In genomic region chr7:55533729-55534080, GRCh38 we compare ENCODE assay signal across 8 cellular contexts. TPM values are rescaled to one million over a fixed set of nuclear protein-coding genes. Genes with fewer than 3 reads are reported as not detected.
DNase-seq lines count a peak whose midpoint lies in the region; ATAC-seq and TF ChIP-seq lines count a peak whose summit lies in the region.

No MANE protein-coding gene starts in this region.

- peak overlapping the region in 4 of 5 donors; percentile 43 to 85 (median 57) for H3K27ac ChIP-seq in adrenal gland
- peak overlapping the region in 3 of 12 donors; percentile 11 to 88 (median 28) for H3K27ac ChIP-seq in heart left ventricle

- TF ChIP-seq POLR2A in adrenal gland (IDR thresholded peaks at IDR 0.05) (no peak), heart left ventricle (IDR thresholded peaks at IDR 0.05) (no peak)

- H3K27me3 Mint-ChIP-seq in CD14-positive monocyte (ENCODE audit: low read depth in 3 of 3): peaks cover 0 to 2% (median 0%) of the 10 kb centered on the region in 3 donors
- no peaks in the 10 kb centered on the region for H3K27me3 Mint-ChIP-seq in nephron progenitor cell (ENCODE audit: low read depth, poor library complexity)

- WGBS in adrenal gland, 4 donors: 67 to 85% (median 73%) methylated on average over 2 of the region's 2 CpGs
- WGBS in heart left ventricle, 4 donors: 84 to 92% (median 89%) methylated on average over 2 of the region's 2 CpGs

- TF ChIP-seq CTCF in CD14-positive monocyte (IDR thresholded peaks at IDR 0.05) (no peak), adrenal gland (IDR thresholded peaks at IDR 0.05) (no peak), nephron progenitor cell (IDR thresholded peaks at IDR 0.05) (no peak), heart left ventricle (IDR thresholded peaks at IDR 0.05) (no peak)

- intact Hi-C loops in CD14-positive monocyte (cut with micrococcal nuclease) (loop anchor here in 1 of 2 donors (2.0 to 5.0 kb wide), 3 partner anchors 25 to 59 kb away; no protein-coding TSS in a partner anchor), adrenal gland (cut with DNase I) (no loop called here), heart left ventricle (cut with DNase I) (no loop called here)

- H3K4me1 ChIP-seq in adrenal gland (replicated peaks in 1 of 2) (peaks cover 0 to 52% of the 10 kb centered on the region in 2 donors), heart left ventricle (peaks cover 0 to 80% (median 38%) of the 10 kb centered on the region in 12 donors)

- no peak overlapping the region for H3K4me3 ChIP-seq in adrenal gland
- peak overlapping the region in 1 of 12 donors; percentile 7 for H3K4me3 ChIP-seq in heart left ventricle

- DNase-seq in CD14-positive monocyte (ENCODE audit: low spot score) (no peak), adrenal gland (no peak), nephron progenitor cell (no peak), medulla oblongata (ENCODE audit: extremely low spot score) (no peak), heart left ventricle (no peak), UCSD-AML1 (lab: John Stamatoyannopoulos, UW; ENCODE audit: unreplicated experiment) (no peak), SKM-1 treated with dmso at 0.1 percent for 144 hours (lab: John Stamatoyannopoulos, UW; ENCODE audit: unreplicated experiment) (no peak)

- H3K27ac Mint-ChIP-seq in CD14-positive monocyte: peak overlapping the region; percentile 98 to 99 (median 99)
- peak overlapping the region; percentile 39 for H3K27ac Mint-ChIP-seq in nephron progenitor cell

- no peaks in the 10 kb centered on the region for H3K36me3 ChIP-seq in adrenal gland (replicated peaks in 1 of 2)
- no peaks in the 10 kb centered on the region for H3K36me3 ChIP-seq in heart left ventricle

- H3K4me3 Mint-ChIP-seq in CD14-positive monocyte (peak overlapping the region; percentile 27 to 70), nephron progenitor cell (no peak overlapping the region)

- H3K9me3 Mint-ChIP-seq in CD14-positive monocyte: peaks cover 0 to 1% (median 0%) of the 10 kb centered on the region in 7 donors
- H3K9me3 Mint-ChIP-seq in nephron progenitor cell: no peaks in the 10 kb centered on the region

- ATAC-seq in HG03342 (IDR thresholded peaks at IDR 0.05; ENCODE audit: unreplicated experiment) (peak; percentile 0), heart left ventricle (no peak)

- H3K9me3 ChIP-seq in adrenal gland (replicated peaks in 1 of 3) (no peaks in the 10 kb centered on the region), heart left ventricle (no peaks in the 10 kb centered on the region)

- H3K27me3 ChIP-seq in adrenal gland (no peaks in the 10 kb centered on the region), heart left ventricle (no peaks in the 10 kb centered on the region)

- H3K36me3 Mint-ChIP-seq in CD14-positive monocyte (peaks cover 24 to 47% of the 10 kb centered on the region in 2 donors), nephron progenitor cell (ENCODE audit: low read depth) (peaks cover 7% of the 10 kb centered on the region)

- H3K4me1 Mint-ChIP-seq in CD14-positive monocyte (peaks cover 71% of the 10 kb centered on the region), nephron progenitor cell (peaks cover 40% of the 10 kb centered on the region)

RNA-seq across cellular contexts. Expression of gene VOPP1, which starts 38.6 kb away (rescaled TPM):
- polyA plus RNA-seq in CD14-positive monocyte: 10 to 100 TPM; 16.7 to 18.0 TPM
- total RNA-seq in adrenal gland: 10 to 100 TPM; 30.3 to 60.7 (median 38.2) TPM
- polyA plus RNA-seq in adrenal gland: 10 to 100 TPM; 13.6 to 16.7 (median 14.2) TPM
- 10 to 100 TPM; 20.3 to 58.0 (median 26.8) TPM for total RNA-seq in heart left ventricle
- 10 to 100 TPM in 1 of 2 donors, 1 to 10 TPM in 1; 9.9 to 22.8 TPM for polyA plus RNA-seq in heart left ventricle
